25 cellular contexts compared by ENCODE assay signal in genomic region chr15:65949482-65949881, GRCh38.
DNase-seq lines count a peak whose midpoint lies in the region; ATAC-seq and TF ChIP-seq lines count a peak whose summit lies in the region.
"Had no signal": no experiment of that assay in that cellular context is flagged by ENCODE, and none has a peak within 500 bp of the region (broad histone marks: within the 10 kb centered on the region; RNA-seq: fewer than 3 reads in every experiment).

No MANE protein-coding gene starts in this region.

- H3K4me3 Mint-ChIP-seq in brain: no peak overlapping the region
- no peak overlapping the region for H3K4me3 Mint-ChIP-seq in activated CD4-positive, alpha-beta memory T cell treated with anti-CD3 and anti-CD28 coated beads for 36 hours
- H3K4me3 Mint-ChIP-seq: B cell; CD14-positive monocyte; CD4-positive, alpha-beta memory T cell; CD4-positive, CD25-positive, alpha-beta regulatory T cell; CD8-positive, alpha-beta memory T cell had no signal

- peak; percentile 46 for DNase-seq in BE2C
- DNase-seq in RPMI8226: peak; percentile 46
- DNase-seq in SK-N-SH: peak; percentile 73
- DNase-seq in activated CD4-positive, alpha-beta memory T cell treated with anti-CD3 and anti-CD28 coated beads for 36 hours: no peak
- DNase-seq in NCI-H2196 treated with DMSO at 0.1 percent for 48 hours (lab: John Stamatoyannopoulos, UW; ENCODE audit: unreplicated experiment): no peak
- DNase-seq in anterior cingulate cortex (lab: John Stamatoyannopoulos, UW): no peak
- DNase-seq: AML-193; C1 segment of cervical spinal cord; CD4-positive, alpha-beta memory T cell; CD4-positive, CD25-positive, alpha-beta regulatory T cell; CD8-positive, alpha-beta memory T cell; COR-L47; DMS 273 treated with DMSO at 0.1 percent for 48 hours; DMS153; DMS53; DMS79; DND-41; EL; GDM1 had no signal

- intact Hi-C loops in activated CD4-positive, alpha-beta memory T cell treated with anti-CD3 and anti-CD28 coated beads for 36 hours (cut with micrococcal nuclease): no loop called here

- no peaks in the 10 kb centered on the region for H3K9me2 ChIP-seq in SK-N-SH

- H3K9me3 Mint-ChIP-seq in brain: peaks cover 0 to 9% (median 0%) of the 10 kb centered on the region in 5 experiments
- no peaks in the 10 kb centered on the region for H3K9me3 Mint-ChIP-seq in activated CD4-positive, alpha-beta memory T cell treated with anti-CD3 and anti-CD28 coated beads for 36 hours
- H3K9me3 Mint-ChIP-seq: CD14-positive monocyte; CD4-positive, alpha-beta memory T cell; CD4-positive, CD25-positive, alpha-beta regulatory T cell; CD8-positive, alpha-beta memory T cell had no signal

- no peaks in the 10 kb centered on the region for H3K27me3 ChIP-seq in BE2C
- no peaks in the 10 kb centered on the region for H3K27me3 ChIP-seq in SK-N-SH (ENCODE audit: insufficient read depth)
- H3K27me3 ChIP-seq: BLaER1 had no signal

- TF ChIP-seq RAD21 in SK-N-SH (IDR thresholded peaks at IDR 0.05; ENCODE audit: low read length): no peak

- no peak for ATAC-seq in HG02623 (IDR thresholded peaks at IDR 0.05; ENCODE audit: unreplicated experiment)
- ATAC-seq: A549 had no signal

- H3K9ac ChIP-seq in SK-N-SH: no peak overlapping the region
- H3K9ac ChIP-seq: BLaER1 had no signal

- H4K20me1 ChIP-seq in SK-N-SH (ENCODE audit: insufficient read depth): no peaks in the 10 kb centered on the region

- POLR2A ChIA-PET in SK-N-SH (lab: Yijun Ruan, JAX): no interaction called here
- POLR2A ChIA-PET in activated CD4-positive, alpha-beta memory T cell treated with anti-CD3 and anti-CD28 coated beads for 36 hours (lab: Charles Lee): no interaction called here

- H3K4me1 Mint-ChIP-seq in brain: peaks cover 46% of the 10 kb centered on the region
- H3K4me1 Mint-ChIP-seq in activated CD4-positive, alpha-beta memory T cell treated with anti-CD3 and anti-CD28 coated beads for 36 hours (ENCODE audit: low read depth): no peaks in the 10 kb centered on the region
- H3K4me1 Mint-ChIP-seq: CD14-positive monocyte; CD4-positive, alpha-beta memory T cell; CD4-positive, CD25-positive, alpha-beta regulatory T cell had no signal

- no peak for TF ChIP-seq EP300 in SK-N-SH (IDR thresholded peaks at IDR 0.05; ENCODE audit: borderline replicate concordance in 1 of 2, low read depth in 1 of 2, low read length in 1 of 2)

- no peak overlapping the region for H3K4me2 ChIP-seq in SK-N-SH
- H3K4me2 ChIP-seq: A549, BLaER1 had no signal

- TF ChIP-seq CTCF in BE2C (IDR thresholded peaks at IDR 0.05; ENCODE audit: low read depth, low read length) (no peak), SK-N-SH (IDR thresholded peaks at IDR 0.05) (no peak), brain (conservative IDR thresholded peaks at IDR 0.05) (no peak)

- no peaks in the 10 kb centered on the region for H3K9me3 ChIP-seq in BE2C
- H3K9me3 ChIP-seq in SK-N-SH: no peaks in the 10 kb centered on the region
- H3K9me3 ChIP-seq: A549, BLaER1 had no signal

- CTCF ChIA-PET in SK-N-SH (lab: Yijun Ruan, JAX): interaction anchor here (1.2 to 2.0 kb wide), 5 partner anchors 19 to 339 kb away, joined by 3 to 7 read pairs (median 4); no protein-coding TSS in a partner anchor
- CTCF ChIA-PET in activated CD4-positive, alpha-beta memory T cell treated with anti-CD3 and anti-CD28 coated beads for 36 hours (lab: Charles Lee): no interaction called here

- 56% methylated on average over 6 of the region's 6 CpGs for WGBS in SK-N-SH (ENCODE audit: low lambda C conversion rate)

- peaks cover 5% of the 10 kb centered on the region for H3K27me3 Mint-ChIP-seq in brain
- H3K27me3 Mint-ChIP-seq in activated CD4-positive, alpha-beta memory T cell treated with anti-CD3 and anti-CD28 coated beads for 36 hours: peaks cover 6% of the 10 kb centered on the region
- H3K27me3 Mint-ChIP-seq: CD4-positive, CD25-positive, alpha-beta regulatory T cell had no signal

- no peaks in the 10 kb centered on the region for H3K36me3 Mint-ChIP-seq in brain
- H3K36me3 Mint-ChIP-seq in activated CD4-positive, alpha-beta memory T cell treated with anti-CD3 and anti-CD28 coated beads for 36 hours: no peaks in the 10 kb centered on the region
- H3K36me3 Mint-ChIP-seq: CD14-positive monocyte; CD4-positive, alpha-beta memory T cell; CD4-positive, CD25-positive, alpha-beta regulatory T cell; CD8-positive, alpha-beta memory T cell had no signal

- H3K27ac ChIP-seq in SK-N-SH (ENCODE audit: low read depth in 2 of 2, low read length in 1 of 2): peak overlapping the region in 1 of 2 experiments; percentile 63; a peak in 2 of 4 replicates
- H3K27ac ChIP-seq: A549, BLaER1 had no signal

- H3K4me3 ChIP-seq in BE2C (ENCODE audit: low read depth, low read length) (no peak overlapping the region), SK-N-SH (ENCODE audit: low read depth in 2 of 2, low read length in 1 of 2) (no peak overlapping the region)
- H3K4me3 ChIP-seq: A549, BLaER1 had no signal

- H3F3A ChIP-seq in SK-N-SH (replicated peaks; ENCODE audit: insufficient read depth): no peaks in the 10 kb centered on the region

- H3K36me3 ChIP-seq in BE2C: no peaks in the 10 kb centered on the region
- no peaks in the 10 kb centered on the region for H3K36me3 ChIP-seq in SK-N-SH (replicated peaks in 1 of 2; ENCODE audit: control insufficient read depth in 1 of 2, insufficient read depth in 2 of 2, low read length in 1 of 2)
- H3K36me3 ChIP-seq: BLaER1 had no signal

- no peaks in the 10 kb centered on the region for H3K79me2 ChIP-seq in SK-N-SH (ENCODE audit: insufficient read depth)

- peak overlapping the region in 3 of 5 experiments; percentile 56 to 91 (median 77) for H3K27ac Mint-ChIP-seq in brain
- H3K27ac Mint-ChIP-seq in activated CD4-positive, alpha-beta memory T cell treated with anti-CD3 and anti-CD28 coated beads for 36 hours: no peak overlapping the region
- H3K27ac Mint-ChIP-seq: B cell; CD14-positive monocyte; CD4-positive, alpha-beta memory T cell; CD4-positive, CD25-positive, alpha-beta regulatory T cell; CD8-positive, alpha-beta memory T cell had no signal

- peaks cover 22% of the 10 kb centered on the region for H3K4me1 ChIP-seq in BE2C
- peaks cover 0 to 41% of the 10 kb centered on the region in 2 experiments; a peak in 2 of 4 replicates for H3K4me1 ChIP-seq in SK-N-SH (ENCODE audit: control insufficient read depth in 1 of 2, insufficient read depth in 2 of 2, low read depth in 1 of 2, low read length in 1 of 2)
- H3K4me1 ChIP-seq: BLaER1 had no signal

- H2AFZ ChIP-seq in SK-N-SH (ENCODE audit: low read depth): no peak overlapping the region

TF ChIP-seq in SK-N-SH, 30 proteins besides CTCF, POLR2A, EP300 and RAD21:
- TF ChIP-seq RCOR1 (IDR thresholded peaks at IDR 0.05; ENCODE audit: low read length) (0 out of 2 replicates have a peak, but pooled peaks have one; percentile 28), GATA2 (CRISPR knock-in tag; IDR thresholded peaks at IDR 0.05) (peak; percentile 53; the same call in 1 of the 2 replicates), USF1 (IDR thresholded peaks at IDR 0.05; ENCODE audit: borderline replicate concordance, low read depth) (no peak)

Comparison
In these comparisons a context has a peak if more than half of its experiments do, and no peak if none do; other contexts are left out.
1. DNase-seq: peak in BE2C (single experiment), RPMI8226 (single experiment) and SK-N-SH (single experiment); none in activated CD4-positive, alpha-beta memory T cell treated with anti-CD3 and anti-CD28 coated beads for 36 hours (single experiment), NCI-H2196 treated with DMSO at 0.1 percent for 48 hours (single experiment) and anterior cingulate cortex (0 of 58).